23 cellular contexts compared by ENCODE assay signal in the genomic region with DNA sequence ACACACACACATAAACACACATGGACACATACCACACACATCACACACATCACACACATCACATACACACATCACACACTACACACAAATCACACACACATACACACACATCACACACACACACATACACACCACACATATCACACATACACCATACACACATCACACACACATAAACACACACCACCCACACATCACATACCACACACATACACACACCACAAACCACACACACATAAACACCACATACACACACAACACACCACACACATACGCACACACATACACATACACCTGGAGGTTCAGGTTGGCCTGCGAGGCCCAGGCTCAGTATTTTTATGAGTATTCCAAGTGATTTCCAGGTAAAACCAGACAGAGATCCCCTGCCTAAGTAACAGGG.
"Had no signal": no experiment of that assay in that cellular context is flagged by ENCODE, and none has a peak within 500 bp of the region (broad histone marks: within the 10 kb centered on the region; RNA-seq: fewer than 3 reads in every experiment).

No MANE protein-coding gene starts in this region.

- H3K36me3 Mint-ChIP-seq: naive B cell; stimulated activated naive B cell treated with anti-CD40 and anti-IgM and Interleukin-4, amounts not matched to agents 10 μg/mL and 1 μg/mL and 100 μg/mL, for 72 hours had no signal

- H3K27ac Mint-ChIP-seq: dendritic cell treated with granulocyte-macrophage colony-stimulating factor and Interleukin-4, amounts not matched to agents 40 ng/mL and 50 ng/mL, for 4 days; effector memory CD8-positive, alpha-beta T cell; naive B cell; stimulated activated naive B cell treated with anti-CD40 and anti-IgM and Interleukin-4, amounts not matched to agents 10 μg/mL and 1 μg/mL and 100 μg/mL, for 72 hours; stimulated activated naive CD8-positive, alpha-beta T cell treated with anti-CD3 and anti-CD28 coated beads, Interleukin-15, amount 100 ng/mL, for 72 hours had no signal

- H3K9me3 ChIP-seq: sigmoid colon, thoracic aorta, transverse colon, uterus had no signal

- H3K27me3 Mint-ChIP-seq: dendritic cell treated with granulocyte-macrophage colony-stimulating factor and Interleukin-4, amounts not matched to agents 40 ng/mL and 50 ng/mL, for 4 days; stimulated activated naive B cell treated with anti-CD40 and anti-IgM and Interleukin-4, amounts not matched to agents 10 μg/mL and 1 μg/mL and 100 μg/mL, for 72 hours; stimulated activated naive CD8-positive, alpha-beta T cell treated with anti-CD3 and anti-CD28 coated beads, Interleukin-15, amount 100 ng/mL, for 72 hours had no signal

- H3K4me2 ChIP-seq: hepatocyte had no signal

- H3K4me1 Mint-ChIP-seq: naive B cell; stimulated activated naive B cell treated with anti-CD40 and anti-IgM and Interleukin-4, amounts not matched to agents 10 μg/mL and 1 μg/mL and 100 μg/mL, for 72 hours; stimulated activated naive CD8-positive, alpha-beta T cell treated with anti-CD3 and anti-CD28 coated beads, Interleukin-15, amount 100 ng/mL, for 72 hours had no signal

- H3K36me3 ChIP-seq: sigmoid colon, thoracic aorta, transverse colon, uterus had no signal

- DNase-seq: effector memory CD8-positive, alpha-beta T cell; foreskin melanocyte; head of caudate nucleus; kidney; left cardiac atrium; left ventricle myocardium superior; mesendoderm; naive B cell; posterior cingulate gyrus; sigmoid colon; stimulated activated CD4-positive, alpha-beta T cell treated with anti-CD3 and anti-CD28 coated beads, Interleukin-2, amount 100 ng/mL, for 24 hours; stimulated activated CD4-positive, alpha-beta T cell treated with anti-CD3 and anti-CD28 coated beads, Interleukin-4, amount 100 ng/mL, for 4 hours; stimulated activated naive B cell treated with anti-CD40 and anti-IgM and Interleukin-4, amounts not matched to agents 10 μg/mL and 1 μg/mL and 100 μg/mL, for 72 hours; stimulated activated naive CD8-positive, alpha-beta T cell treated with anti-CD3 and anti-CD28 coated beads, Interleukin-15, amount 100 ng/mL, for 72 hours; transverse colon; uterus had no signal

- ATAC-seq: effector memory CD8-positive, alpha-beta T cell; left cardiac atrium; left ventricle myocardium superior; stimulated activated naive B cell treated with anti-CD40 and anti-IgM and Interleukin-4, amounts not matched to agents 10 μg/mL and 1 μg/mL and 100 μg/mL, for 72 hours; stimulated activated naive CD8-positive, alpha-beta T cell treated with anti-CD3 and anti-CD28 coated beads, Interleukin-15, amount 100 ng/mL, for 72 hours had no signal

- H2AFZ ChIP-seq: hepatocyte had no signal

- H3K4me3 Mint-ChIP-seq: dendritic cell treated with granulocyte-macrophage colony-stimulating factor and Interleukin-4, amounts not matched to agents 40 ng/mL and 50 ng/mL, for 4 days; effector memory CD8-positive, alpha-beta T cell; naive B cell; nephron; stimulated activated naive B cell treated with anti-CD40 and anti-IgM and Interleukin-4, amounts not matched to agents 10 μg/mL and 1 μg/mL and 100 μg/mL, for 72 hours; stimulated activated naive CD8-positive, alpha-beta T cell treated with anti-CD3 and anti-CD28 coated beads, Interleukin-15, amount 100 ng/mL, for 72 hours had no signal

- H3K4me1 ChIP-seq: transverse colon, uterus had no signal

- H3K27ac ChIP-seq: hepatocyte, sigmoid colon, skin epidermis, thoracic aorta, transverse colon, uterus had no signal

- H3K4me3 ChIP-seq: hepatocyte, lung, sigmoid colon, skin epidermis, thoracic aorta, transverse colon, uterus had no signal

- H3K27me3 ChIP-seq: transverse colon, uterus had no signal

- H3K9me3 Mint-ChIP-seq: dendritic cell treated with granulocyte-macrophage colony-stimulating factor and Interleukin-4, amounts not matched to agents 40 ng/mL and 50 ng/mL, for 4 days; effector memory CD8-positive, alpha-beta T cell; naive B cell; nephron; stimulated activated naive B cell treated with anti-CD40 and anti-IgM and Interleukin-4, amounts not matched to agents 10 μg/mL and 1 μg/mL and 100 μg/mL, for 72 hours; stimulated activated naive CD8-positive, alpha-beta T cell treated with anti-CD3 and anti-CD28 coated beads, Interleukin-15, amount 100 ng/mL, for 72 hours had no signal

- FAIRE-seq: colon, kidney had no signal
